In the genomic region with DNA sequence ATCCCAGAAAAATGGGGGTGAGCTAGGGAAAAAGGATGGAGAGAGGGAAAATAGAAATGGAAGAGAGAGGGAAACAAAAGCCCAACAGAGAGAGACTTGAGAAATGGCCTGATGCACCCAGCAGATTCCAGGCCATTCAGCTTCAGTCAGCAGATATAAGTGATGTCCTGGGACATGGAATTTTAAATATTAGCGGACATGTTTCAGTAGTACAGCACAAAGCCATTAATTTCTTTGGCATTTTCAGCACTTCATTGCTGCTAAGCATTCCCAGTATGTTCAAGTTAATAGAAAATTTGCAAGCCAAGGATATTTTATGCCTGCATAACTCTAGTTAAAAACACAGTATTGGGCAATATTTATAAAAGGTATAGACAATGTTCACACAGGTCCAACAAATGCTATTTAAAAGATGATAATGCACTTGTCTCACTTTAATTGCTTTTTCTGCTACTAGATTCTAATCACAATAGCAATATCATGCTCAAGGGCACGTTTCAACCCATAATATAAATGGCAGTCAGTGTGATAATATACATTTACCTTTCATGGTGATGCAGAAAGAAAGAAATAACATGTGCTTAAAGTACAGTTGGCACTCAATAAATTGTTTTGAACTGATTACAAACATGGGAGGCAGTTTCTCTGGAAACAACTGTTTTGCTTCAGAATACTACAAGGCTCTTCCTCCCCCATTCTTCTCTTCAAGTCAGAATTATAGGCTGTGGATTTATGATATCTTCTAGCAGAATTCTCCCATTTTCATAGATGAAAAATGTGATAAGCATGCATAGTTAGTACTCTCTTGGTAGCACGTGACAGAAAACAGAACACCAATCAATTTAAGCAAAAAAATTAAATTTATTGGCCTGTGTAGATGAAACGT, we compare ENCODE assay signal across 1 cellular context.
TF ChIP-seq lines count a peak whose summit lies in the region.

No MANE protein-coding gene starts in this region.

TF ChIP-seq in K562, 482 proteins besides CTCF, POLR2A, EP300 and RAD21:
- TF ChIP-seq OTX1 (CRISPR knock-in tag; IDR thresholded peaks at IDR 0.05) (no peak), ZNF586 (CRISPR knock-in tag; conservative IDR thresholded peaks at IDR 0.05) (no peak), CEBPG (CRISPR knock-in tag; IDR thresholded peaks at IDR 0.05) (no peak), CEBPG (tag; conservative IDR thresholded peaks at IDR 0.05 in 1 of 2, IDR thresholded peaks at IDR 0.05 in 1 of 2) (peak; percentile 17 to 49; a peak in 1 of 4 replicates)
- TF ChIP-seq, protein P1, sequence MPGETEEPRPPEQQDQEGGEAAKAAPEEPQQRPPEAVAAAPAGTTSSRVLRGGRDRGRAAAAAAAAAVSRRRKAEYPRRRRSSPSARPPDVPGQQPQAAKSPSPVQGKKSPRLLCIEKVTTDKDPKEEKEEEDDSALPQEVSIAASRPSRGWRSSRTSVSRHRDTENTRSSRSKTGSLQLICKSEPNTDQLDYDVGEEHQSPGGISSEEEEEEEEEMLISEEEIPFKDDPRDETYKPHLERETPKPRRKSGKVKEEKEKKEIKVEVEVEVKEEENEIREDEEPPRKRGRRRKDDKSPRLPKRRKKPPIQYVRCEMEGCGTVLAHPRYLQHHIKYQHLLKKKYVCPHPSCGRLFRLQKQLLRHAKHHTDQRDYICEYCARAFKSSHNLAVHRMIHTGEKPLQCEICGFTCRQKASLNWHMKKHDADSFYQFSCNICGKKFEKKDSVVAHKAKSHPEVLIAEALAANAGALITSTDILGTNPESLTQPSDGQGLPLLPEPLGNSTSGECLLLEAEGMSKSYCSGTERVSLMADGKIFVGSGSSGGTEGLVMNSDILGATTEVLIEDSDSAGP (CRISPR knock-in tag; IDR thresholded peaks at IDR 0.05): no peak
TF ChIP-seq in K562: peak in this region for 1.
